Comparison of ENCODE assay signal across 30 cellular contexts in the genomic region with DNA sequence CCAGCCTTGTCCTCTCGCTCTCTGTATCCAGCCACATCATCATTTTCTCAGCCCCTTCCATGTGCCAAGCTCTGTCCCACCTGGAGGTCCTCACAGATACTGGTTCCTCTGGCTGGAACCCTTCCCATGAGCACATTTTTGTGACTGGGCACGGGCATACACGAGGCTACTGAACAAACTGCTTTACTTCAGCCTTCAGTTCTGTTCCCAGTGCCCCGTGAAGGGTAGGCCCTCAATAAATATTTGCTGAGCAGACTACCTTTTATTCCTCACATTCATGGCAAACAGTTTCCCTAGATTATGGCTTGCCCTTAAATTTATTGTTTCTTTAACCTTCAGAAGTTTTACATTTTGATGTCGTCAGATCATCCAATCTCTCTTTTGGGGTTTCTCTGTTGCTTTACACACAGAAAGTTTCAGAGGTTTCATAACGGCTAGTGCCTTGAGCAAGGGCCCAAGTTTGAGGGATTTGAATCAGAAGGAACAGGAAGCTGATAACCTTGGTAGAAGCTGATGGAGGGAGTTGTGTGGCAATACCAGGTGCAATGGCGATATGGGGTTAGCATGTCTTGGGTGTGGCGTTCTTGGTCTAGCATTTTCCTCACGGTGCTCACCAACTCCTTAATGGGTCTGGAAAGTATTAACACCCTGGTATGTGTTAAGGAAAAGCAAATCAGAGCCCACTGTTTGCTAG. TPM values are rescaled to one million over a fixed set of nuclear protein-coding genes. Genes with fewer than 3 reads are reported as not detected.
DNase-seq lines count a peak whose midpoint lies in the region; ATAC-seq and TF ChIP-seq lines count a peak whose summit lies in the region.
"Had no signal": no experiment of that assay in that cellular context is flagged by ENCODE, and none has a peak within 500 bp of the region (broad histone marks: within the 10 kb centered on the region; RNA-seq: fewer than 3 reads in every experiment).

No MANE protein-coding gene starts in this region.

- no peak for TF ChIP-seq POLR2A in IMR-90 (IDR thresholded peaks at IDR 0.05; ENCODE audit: low read depth, low read length)

- H3K9me3 ChIP-seq in IMR-90 (ENCODE audit: control insufficient read depth, insufficient read depth, low read length) (no peaks in the 10 kb centered on the region), SK-N-MC (ENCODE audit: low read depth, low read length) (no peaks in the 10 kb centered on the region), WERI-Rb-1 (ENCODE audit: severe bottlenecking) (no peaks in the 10 kb centered on the region)
- H3K9me3 ChIP-seq: heart right ventricle, MG63, prostate gland, sigmoid colon, upper lobe of left lung had no signal

- H4K5ac ChIP-seq in IMR-90 (ENCODE audit: low read depth, low read length): no peak overlapping the region

- TF ChIP-seq CTCF in IMR-90 (conservative IDR thresholded peaks at IDR 0.05; ENCODE audit: low read depth, low read length): no peak
- no peak for TF ChIP-seq CTCF in WERI-Rb-1 (IDR thresholded peaks at IDR 0.05; ENCODE audit: low read depth, low read length)

- no TSS peak for BruUV-seq in IMR-90 (replicated peaks; lab: Mats Ljungman, UMichigan)

- H2BK120ac ChIP-seq in IMR-90 (ENCODE audit: low read depth, low read length): peak overlapping the region; percentile 12; the same call in 1 of the 2 replicates

- peaks cover 10% of the 10 kb centered on the region for H3K4me1 ChIP-seq in IMR-90 (ENCODE audit: control insufficient read depth, insufficient read depth, low read length)
- H3K4me1 ChIP-seq: foreskin keratinocyte had no signal

- H2AFZ ChIP-seq in IMR-90 (replicated peaks; ENCODE audit: low read length, poor library complexity): no peak overlapping the region

- CTCF ChIA-PET in IMR-90 (lab: Yijun Ruan, JAX): no interaction called here

- no peak overlapping the region for H3K56ac ChIP-seq in IMR-90 (ENCODE audit: extremely low read depth, insufficient read depth, low read length)

- no peaks in the 10 kb centered on the region for H4K20me1 ChIP-seq in IMR-90 (ENCODE audit: insufficient read depth, low read length)

- H3K18ac ChIP-seq in IMR-90 (ENCODE audit: low read depth, low read length): no peak overlapping the region

- no peak overlapping the region for H2AK9ac ChIP-seq in IMR-90 (replicated peaks; ENCODE audit: low read depth, low read length, poor library complexity)

- H3K4me2 ChIP-seq in IMR-90 (ENCODE audit: low read depth, low read length): no peak overlapping the region

- H2BK20ac ChIP-seq in IMR-90 (ENCODE audit: low read depth, low read length): no peak overlapping the region

- H3K14ac ChIP-seq in IMR-90 (replicated peaks; ENCODE audit: low read depth, low read length): no peak overlapping the region

- H3K23ac ChIP-seq in IMR-90 (ENCODE audit: low read depth, low read length): no peak overlapping the region

- no peak overlapping the region for H2BK15ac ChIP-seq in IMR-90 (ENCODE audit: low read depth, low read length)

- dilution Hi-C loops in IMR-90 (cut with HindIII; ENCODE audit: low sequenced_read_pairs, unreplicated experiment): no loop called here

- peak; percentile 23 for DNase-seq in CD1c-positive myeloid dendritic cell (ENCODE audit: extremely low spot score)
- DNase-seq in IMR-90: no peak
- DNase-seq in SK-N-MC (ENCODE audit: low read depth, low spot score): no peak
- DNase-seq in amniotic epithelial cell (ENCODE audit: low read depth): peak; percentile 67
- no peak for DNase-seq in WERI-Rb-1
- no peak for DNase-seq in hepatic stellate cell (ENCODE audit: low spot score)
- no peak for DNase-seq in activated CD8-positive, alpha-beta memory T cell treated with anti-CD3 and anti-CD28 coated beads for 24 hours
- DNase-seq: activated CD4-positive, alpha-beta T cell treated with anti-CD3 and anti-CD28 coated beads for 4 hours; activated CD8-positive, alpha-beta memory T cell treated with anti-CD3 and anti-CD28 coated beads, Interleukin-2, amount 50 U/mL, for 48 hours; activated gamma-delta T cell; activated naive CD8-positive, alpha-beta T cell treated with anti-CD3 and anti-CD28 coated beads, Interleukin-2, amount 50 U/mL, for 24 hours; CD8-positive, alpha-beta memory T cell; DMS153; effector CD4-positive, alpha-beta T cell; foreskin keratinocyte; heart right ventricle; KBM-7; mesenchymal stem cell; MG63; NCI-H1694; NCI-H2171; NCI-H526 treated with DMSO at 0.1 percent for 48 hours; PC-3; Right ventricle myocardium superior; sigmoid colon; T-cell; upper lobe of left lung had no signal

- H3K4me3 ChIP-seq in IMR-90 (ENCODE audit: insufficient read depth, low read depth, low read length) (no peak overlapping the region), SK-N-MC (no peak overlapping the region), WERI-Rb-1 (ENCODE audit: low read depth, low read length) (no peak overlapping the region)
- H3K4me3 ChIP-seq: heart right ventricle, MG63, prostate gland, sigmoid colon, upper lobe of left lung had no signal

- no peaks in the 10 kb centered on the region for H3K27me3 ChIP-seq in IMR-90 (ENCODE audit: control insufficient read depth, insufficient read depth, low read length)
- no peaks in the 10 kb centered on the region for H3K27me3 ChIP-seq in WERI-Rb-1 (ENCODE audit: insufficient read depth, low read depth, severe bottlenecking)
- H3K27me3 ChIP-seq: foreskin keratinocyte, MG63, sigmoid colon, upper lobe of left lung had no signal

- TF ChIP-seq RAD21 in IMR-90 (IDR thresholded peaks at IDR 0.05; ENCODE audit: low read length): no peak

- H4K91ac ChIP-seq in IMR-90 (ENCODE audit: insufficient read depth, low read depth, low read length): no peak overlapping the region

- no peak overlapping the region for H3K9ac ChIP-seq in IMR-90 (ENCODE audit: low read depth, low read length)
- no peak overlapping the region for H3K9ac ChIP-seq in SK-N-MC (ENCODE audit: insufficient read length)

- H4K8ac ChIP-seq in IMR-90 (ENCODE audit: low read depth in 2 of 2, low read length in 2 of 2): no peak overlapping the region

- in situ Hi-C loops in IMR-90 (cut with MboI; ENCODE audit: low sequenced_read_pairs): loop anchor here (25.0 kb wide), 1 partner anchor 415 kb away; no protein-coding TSS in a partner anchor

- no peak overlapping the region for H2BK5ac ChIP-seq in IMR-90 (ENCODE audit: low read depth, low read length, poor library complexity, severe bottlenecking)

- 96% methylated on average over 3 of the region's 9 CpGs; no CpG with 5 or more reads in 1 of the 2 experiments for WGBS in IMR-90 (ENCODE audit: extremely low coverage in 2 of 2, insufficient read length in 1 of 2), 2 experiments

- H3K27ac ChIP-seq in IMR-90 (ENCODE audit: insufficient read depth, low read length) (no peak overlapping the region), SK-N-MC (peak overlapping the region; percentile 42; the same call in 1 of the 2 replicates), WERI-Rb-1 (no peak overlapping the region)
- H3K27ac ChIP-seq: foreskin keratinocyte, prostate gland, sigmoid colon, upper lobe of left lung had no signal

- no peaks in the 10 kb centered on the region for H3K79me1 ChIP-seq in IMR-90 (ENCODE audit: low read depth in 1 of 2, low read length in 2 of 2)

- no peak overlapping the region; the same call in 1 of the 2 replicates for H3K4ac ChIP-seq in IMR-90 (ENCODE audit: low read depth, low read length)

- H3K36me3 ChIP-seq in IMR-90 (ENCODE audit: control insufficient read depth, insufficient read depth, low read length): no peaks in the 10 kb centered on the region
- H3K36me3 ChIP-seq in SK-N-MC (ENCODE audit: insufficient read depth, low read length): no peaks in the 10 kb centered on the region
- H3K36me3 ChIP-seq in WERI-Rb-1: no peaks in the 10 kb centered on the region
- H3K36me3 ChIP-seq: heart right ventricle, MG63, prostate gland, sigmoid colon, upper lobe of left lung had no signal

- H3K9me1 ChIP-seq in IMR-90 (ENCODE audit: insufficient read depth, low read length): peaks cover 8% of the 10 kb centered on the region

- intact Hi-C loops in IMR-90 (cut with micrococcal nuclease): loop anchor here (10.0 kb wide), 1 partner anchor 267 kb away; no protein-coding TSS in a partner anchor

- POLR2A ChIA-PET in IMR-90 (lab: Charles Lee; ENCODE audit: unreplicated experiment): interaction anchor here (0.6 kb wide), 1 partner anchor 102 kb away, joined by 14 read pairs; no protein-coding TSS in a partner anchor

- H2AK5ac ChIP-seq in IMR-90 (ENCODE audit: low read depth, low read length): peak overlapping the region; percentile 48; the same call in 1 of the 2 replicates

- ATAC-seq in IMR-90 (ENCODE audit: low read depth) (no peak), GM18520 (IDR thresholded peaks at IDR 0.05; ENCODE audit: unreplicated experiment) (no peak)
- ATAC-seq: activated naive CD8-positive, alpha-beta T cell treated with anti-CD3 and anti-CD28 coated beads, Interleukin-2, amount 50 U/mL, for 24 hours; foreskin keratinocyte; heart right ventricle; PC-3; T-cell had no signal

TF ChIP-seq in IMR-90, 13 proteins besides CTCF, POLR2A, EP300 and RAD21:
- no peak for TF ChIP-seq MXI1 (IDR thresholded peaks at IDR 0.05; ENCODE audit: borderline replicate concordance, low read depth, low read length)
- TF ChIP-seq BHLHE40 (IDR thresholded peaks at IDR 0.05; ENCODE audit: low read depth, low read length): no peak
- TF ChIP-seq FOS (IDR thresholded peaks at IDR 0.05; ENCODE audit: low read depth, low read length): no peak
- no peak for TF ChIP-seq RFX5 (IDR thresholded peaks at IDR 0.05; ENCODE audit: low read depth, low read length)
- no peak for TF ChIP-seq CHD1 (IDR thresholded peaks at IDR 0.05; ENCODE audit: low read depth, low read length)
- TF ChIP-seq, protein P1, sequence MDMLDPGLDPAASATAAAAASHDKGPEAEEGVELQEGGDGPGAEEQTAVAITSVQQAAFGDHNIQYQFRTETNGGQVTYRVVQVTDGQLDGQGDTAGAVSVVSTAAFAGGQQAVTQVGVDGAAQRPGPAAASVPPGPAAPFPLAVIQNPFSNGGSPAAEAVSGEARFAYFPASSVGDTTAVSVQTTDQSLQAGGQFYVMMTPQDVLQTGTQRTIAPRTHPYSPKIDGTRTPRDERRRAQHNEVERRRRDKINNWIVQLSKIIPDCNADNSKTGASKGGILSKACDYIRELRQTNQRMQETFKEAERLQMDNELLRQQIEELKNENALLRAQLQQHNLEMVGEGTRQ (IDR thresholded peaks at IDR 0.05; ENCODE audit: low read depth, low read length): no peak

RNA-seq across cellular contexts. Expression of gene TMEM92, which starts 27.8 kb away (rescaled TPM):
- 0.18 and 0.28 TPM in 2 replicates for total RNA-seq in IMR-90 (2012; rRNA removed)
- polyA plus RNA-seq in IMR-90 (2012; rRNA removed): 0.86 and 1.7 TPM in 2 replicates
- 0.90 and 1.4 TPM in 2 replicates for polyA plus RNA-seq in IMR-90 (2012; cell fraction: cytosol; rRNA removed)
- polyA plus RNA-seq in IMR-90 (2012; cell fraction: nucleus; rRNA removed; ENCODE audit: low replicate concordance): 1.0 and 1.1 TPM in 2 replicates
- total RNA-seq: CD8-positive, alpha-beta memory T cell; heart right ventricle; myocyte; Right ventricle myocardium superior; sigmoid colon; T-cell had no signal
- polyA plus RNA-seq: CD8-positive, alpha-beta memory T cell had no signal

RNA-seq across cellular contexts. Expression of gene XYLT2, which starts 43.9 kb away (rescaled TPM):
- total RNA-seq in IMR-90 (2012; rRNA removed): 31.9 and 35.0 TPM in 2 replicates
- polyA plus RNA-seq in IMR-90 (2012; rRNA removed): 27.7 and 35.7 TPM in 2 replicates
- polyA plus RNA-seq in IMR-90 (2012; cell fraction: cytosol; rRNA removed): 20.7 and 31.6 TPM in 2 replicates
- polyA plus RNA-seq in IMR-90 (2012; cell fraction: nucleus; rRNA removed; ENCODE audit: low replicate concordance): 39.1 and 85.9 TPM in 2 replicates

Comparison
In these comparisons a context has a peak if more than half of its experiments do, and no peak if none do; other contexts are left out.
1. DNase-seq: peak in CD1c-positive myeloid dendritic cell (single experiment) and amniotic epithelial cell (single experiment); none in IMR-90 (single experiment), SK-N-MC (single experiment), WERI-Rb-1 (single experiment), hepatic stellate cell (single experiment) and activated CD8-positive, alpha-beta memory T cell treated with anti-CD3 and anti-CD28 coated beads for 24 hours (single experiment).